ENCODE assay signal across 21 cellular contexts in the genomic region with DNA sequence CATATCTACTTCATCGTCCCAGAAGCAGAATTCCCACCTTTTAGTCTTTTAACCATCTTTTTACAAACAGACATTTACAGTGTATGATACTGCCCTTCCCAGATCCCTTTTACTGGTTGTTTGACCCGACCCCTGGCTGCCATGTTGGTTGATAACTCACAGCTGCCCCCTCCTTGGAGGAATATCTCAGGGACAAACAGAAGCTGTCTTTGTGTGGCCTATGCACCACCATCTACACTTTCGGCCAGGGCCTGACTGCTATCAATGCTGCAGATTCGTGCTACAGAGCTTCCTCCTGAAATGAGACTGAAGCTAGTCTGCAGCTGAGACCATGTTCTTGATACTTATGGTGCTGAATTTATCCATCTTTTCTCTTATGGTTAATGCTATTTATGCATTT. TPM values are rescaled to one million over a fixed set of nuclear protein-coding genes. Genes with fewer than 3 reads are reported as not detected.
DNase-seq lines count a peak whose midpoint lies in the region; ATAC-seq and TF ChIP-seq lines count a peak whose summit lies in the region.
"Had no signal": no experiment of that assay in that cellular context is flagged by ENCODE, and none has a peak within 500 bp of the region (broad histone marks: within the 10 kb centered on the region; RNA-seq: fewer than 3 reads in every experiment).

No MANE protein-coding gene starts in this region.

- no peak for TF ChIP-seq CTCF in IMR-90 (conservative IDR thresholded peaks at IDR 0.05; ENCODE audit: low read depth, low read length)

- no peaks in the 10 kb centered on the region for H3K27me3 ChIP-seq in ACC112 (ENCODE audit: insufficient read depth, low read length)
- no peaks in the 10 kb centered on the region for H3K27me3 ChIP-seq in IMR-90 (ENCODE audit: control insufficient read depth, insufficient read depth, low read length)

- no peak overlapping the region for H4K91ac ChIP-seq in IMR-90 (ENCODE audit: insufficient read depth, low read depth, low read length)

- POLR2A ChIA-PET in IMR-90 (lab: Charles Lee; ENCODE audit: unreplicated experiment) = no interaction called here

- H3K9me1 ChIP-seq in IMR-90 (ENCODE audit: insufficient read depth, low read length) = no peaks in the 10 kb centered on the region

- ATAC-seq in IMR-90 (ENCODE audit: low read depth) (peak; percentile 42; the same call in 1 of the 2 replicates), HG03469 (IDR thresholded peaks at IDR 0.05; ENCODE audit: unreplicated experiment) (no peak), HG02610 (IDR thresholded peaks at IDR 0.05; ENCODE audit: unreplicated experiment) (no peak)
- ATAC-seq in activated T-helper 17 cell treated with anti-CD3 and anti-CD28 coated beads, Interleukin-2, amount 50 U/mL, for 72 hours (replicated peaks) = no peak
- ATAC-seq: esophagus mucosa; stimulated activated effector memory CD8-positive, alpha-beta T cell treated with anti-CD3 and anti-CD28 coated beads, Interleukin-12 subunit alpha, Interleukin-12 subunit beta, amount 100 ng/mL, for 72 hours had no signal

- H2AK5ac ChIP-seq in IMR-90 (ENCODE audit: low read depth, low read length) = no peak overlapping the region

- H3K4me1 ChIP-seq in ACC112 (ENCODE audit: control insufficient read depth, insufficient read depth, low read length, unreplicated experiment) (no peaks in the 10 kb centered on the region), IMR-90 (ENCODE audit: control insufficient read depth, insufficient read depth, low read length) (no peaks in the 10 kb centered on the region; the same call in 1 of the 2 replicates)
- H3K4me1 ChIP-seq: Caco-2 had no signal

- H2BK20ac ChIP-seq in IMR-90 (ENCODE audit: low read depth, low read length) = no peak overlapping the region

- 0 out of 2 replicates have a peak overlapping the region, but pooled peaks have one; percentile 4 for H2BK120ac ChIP-seq in IMR-90 (ENCODE audit: low read depth, low read length)

- peaks cover 3% of the 10 kb centered on the region for H3K27me3 Mint-ChIP-seq in activated T-helper 17 cell treated with anti-CD3 and anti-CD28 coated beads, Interleukin-2, amount 50 U/mL, for 72 hours

- H3K79me2 ChIP-seq in ACC112 (ENCODE audit: control insufficient read depth, insufficient read depth, low read length, unreplicated experiment) = no peaks in the 10 kb centered on the region

- H2AFZ ChIP-seq in ACC112 (ENCODE audit: low read length, unreplicated experiment) (peak overlapping the region; percentile 82), IMR-90 (replicated peaks; ENCODE audit: low read length, poor library complexity) (peak overlapping the region; percentile 64)

- H3K4me3 ChIP-seq in ACC112 (ENCODE audit: low read depth, low read length) (0 out of 2 replicates have a peak overlapping the region, but pooled peaks have one; percentile 5), IMR-90 (ENCODE audit: insufficient read depth, low read depth, low read length) (peak overlapping the region; percentile 9; the same call in 1 of the 2 replicates)

- H3K4ac ChIP-seq in IMR-90 (ENCODE audit: low read depth, low read length) = no peak overlapping the region

- H3K4me2 ChIP-seq in IMR-90 (ENCODE audit: low read depth, low read length) = peak overlapping the region; percentile 60

- no peak for DNase-seq in IMR-90
- DNase-seq in left kidney (ENCODE audit: low read depth, low spot score) = peak; percentile 10
- no peak for DNase-seq in NCI-H1048 (lab: John Stamatoyannopoulos, UW)
- DNase-seq in EL = no peak
- DNase-seq: Caco-2, dermis blood vessel endothelial cell, GF-D8, MV-4-11, NCI-H82, nephron progenitor cell, SHP77 treated with DMSO at 0.1 percent for 48 hours, trophoblast cell had no signal

- H3K23ac ChIP-seq in IMR-90 (ENCODE audit: low read depth, low read length) = no peak overlapping the region

- no peak for TF ChIP-seq RAD21 in IMR-90 (IDR thresholded peaks at IDR 0.05; ENCODE audit: low read length)

- in situ Hi-C loops in IMR-90 (cut with MboI; ENCODE audit: low sequenced_read_pairs) = loop anchor here (10.0 kb wide), 1 partner anchor 712 kb away; no protein-coding TSS in a partner anchor

- no peaks in the 10 kb centered on the region for H3K36me3 ChIP-seq in ACC112 (ENCODE audit: insufficient read depth, low read length)
- no peaks in the 10 kb centered on the region for H3K36me3 ChIP-seq in IMR-90 (ENCODE audit: control insufficient read depth, insufficient read depth, low read length)

- no peak overlapping the region for H3K27ac ChIP-seq in ACC112 (ENCODE audit: low read depth, low read length)
- H3K27ac ChIP-seq in IMR-90 (ENCODE audit: insufficient read depth, low read length) = no peak overlapping the region

- 37% methylated on average over 3 of the region's 4 CpGs; no CpG with 5 or more reads in 1 of the 2 experiments for WGBS in IMR-90 (ENCODE audit: extremely low coverage in 2 of 2, insufficient read length in 1 of 2), 2 experiments

- no peak overlapping the region for H2BK5ac ChIP-seq in IMR-90 (ENCODE audit: low read depth, low read length, poor library complexity, severe bottlenecking)

- H4K5ac ChIP-seq in IMR-90 (ENCODE audit: low read depth, low read length) = peak overlapping the region; percentile 5; the same call in 1 of the 2 replicates

- H4K20me1 ChIP-seq in IMR-90 (ENCODE audit: insufficient read depth, low read length) = no peaks in the 10 kb centered on the region

- CTCF ChIA-PET in IMR-90 (lab: Yijun Ruan, JAX) = interaction anchor here (0.6 kb wide), 1 partner anchor 711 kb away, joined by 3 read pairs; no protein-coding TSS in a partner anchor

- H3K36me3 Mint-ChIP-seq in activated T-helper 17 cell treated with anti-CD3 and anti-CD28 coated beads, Interleukin-2, amount 50 U/mL, for 72 hours (ENCODE audit: low read depth) = no peaks in the 10 kb centered on the region
- H3K36me3 Mint-ChIP-seq: stimulated activated effector memory CD8-positive, alpha-beta T cell treated with anti-CD3 and anti-CD28 coated beads, Interleukin-12 subunit alpha, Interleukin-12 subunit beta, amount 100 ng/mL, for 72 hours had no signal

- no peak for TF ChIP-seq POLR2A in IMR-90 (IDR thresholded peaks at IDR 0.05; ENCODE audit: low read depth, low read length)

- H3K18ac ChIP-seq in IMR-90 (ENCODE audit: low read depth, low read length) = no peak overlapping the region

- no peak overlapping the region for H3K4me3 Mint-ChIP-seq in activated T-helper 17 cell treated with anti-CD3 and anti-CD28 coated beads, Interleukin-2, amount 50 U/mL, for 72 hours
- H3K4me3 Mint-ChIP-seq: nephron progenitor cell; stimulated activated effector memory CD8-positive, alpha-beta T cell treated with anti-CD3 and anti-CD28 coated beads, Interleukin-12 subunit alpha, Interleukin-12 subunit beta, amount 100 ng/mL, for 72 hours had no signal

- no TSS peak for BruUV-seq in IMR-90 (replicated peaks; lab: Mats Ljungman, UMichigan)

- H2BK15ac ChIP-seq in IMR-90 (ENCODE audit: low read depth, low read length) = no peak overlapping the region

- no peaks in the 10 kb centered on the region for H3K9me3 ChIP-seq in IMR-90 (ENCODE audit: control insufficient read depth, insufficient read depth, low read length)
- H3K9me3 ChIP-seq: Caco-2 had no signal

- no peaks in the 10 kb centered on the region for H3K9me3 Mint-ChIP-seq in activated T-helper 17 cell treated with anti-CD3 and anti-CD28 coated beads, Interleukin-2, amount 50 U/mL, for 72 hours
- H3K9me3 Mint-ChIP-seq: stimulated activated effector memory CD8-positive, alpha-beta T cell treated with anti-CD3 and anti-CD28 coated beads, Interleukin-12 subunit alpha, Interleukin-12 subunit beta, amount 100 ng/mL, for 72 hours had no signal

- peak overlapping the region; percentile 3 for H3K27ac Mint-ChIP-seq in activated T-helper 17 cell treated with anti-CD3 and anti-CD28 coated beads, Interleukin-2, amount 50 U/mL, for 72 hours
- H3K27ac Mint-ChIP-seq: nephron progenitor cell; stimulated activated effector memory CD8-positive, alpha-beta T cell treated with anti-CD3 and anti-CD28 coated beads, Interleukin-12 subunit alpha, Interleukin-12 subunit beta, amount 100 ng/mL, for 72 hours had no signal

- dilution Hi-C loops in IMR-90 (cut with HindIII; ENCODE audit: low sequenced_read_pairs, unreplicated experiment) = no loop called here

- intact Hi-C loops in IMR-90 (cut with micrococcal nuclease) = no loop called here

- no peak overlapping the region for H3K14ac ChIP-seq in IMR-90 (replicated peaks; ENCODE audit: low read depth, low read length)

- peak overlapping the region in 1 of 2 experiments; percentile 34; a peak in 1 of 4 replicates for H4K8ac ChIP-seq in IMR-90 (ENCODE audit: low read depth in 2 of 2, low read length in 2 of 2)

- H3K56ac ChIP-seq in IMR-90 (ENCODE audit: extremely low read depth, insufficient read depth, low read length) = no peak overlapping the region

- H3K9ac ChIP-seq in IMR-90 (ENCODE audit: low read depth, low read length) = no peak overlapping the region

- H3K4me1 Mint-ChIP-seq in activated T-helper 17 cell treated with anti-CD3 and anti-CD28 coated beads, Interleukin-2, amount 50 U/mL, for 72 hours = no peaks in the 10 kb centered on the region

- H3K79me1 ChIP-seq in IMR-90 (ENCODE audit: low read depth in 1 of 2, low read length in 2 of 2) = no peaks in the 10 kb centered on the region

- no peak overlapping the region for H2AK9ac ChIP-seq in IMR-90 (replicated peaks; ENCODE audit: low read depth, low read length, poor library complexity)

TF ChIP-seq in IMR-90, 13 proteins besides CTCF, POLR2A, EP300 and RAD21 (continues in another document):
- TF ChIP-seq FOS (IDR thresholded peaks at IDR 0.05; ENCODE audit: low read depth, low read length) (no peak), CEBPB (IDR thresholded peaks at IDR 0.05; ENCODE audit: low read depth, low read length) (no peak)

RNA-seq across cellular contexts. Expression of gene POLQ, which starts 6.6 kb away (rescaled TPM):
- total RNA-seq in IMR-90 (2012; rRNA removed) = 5.0 and 7.5 TPM in 2 replicates
- 1.7 and 1.8 TPM in 2 replicates for polyA plus RNA-seq in IMR-90 (2012; rRNA removed)
- 0.11 and 0.22 TPM in 2 replicates for polyA plus RNA-seq in IMR-90 (2012; cell fraction: cytosol; rRNA removed)
- polyA plus RNA-seq in IMR-90 (2012; cell fraction: nucleus; rRNA removed; ENCODE audit: low replicate concordance) = 0.33 and 3.6 TPM in 2 replicates
- 10 to 100 TPM; 11.8 to 19.0 TPM for total RNA-seq in activated T-helper 17 cell treated with anti-CD3 and anti-CD28 coated beads, Interleukin-2, amount 50 U/mL, for 72 hours

RNA-seq across cellular contexts. Expression of gene ARGFX, which starts 15.4 kb away (rescaled TPM):
- not detected in 2 replicates for total RNA-seq in IMR-90 (2012; rRNA removed)
- not detected in 2 replicates for polyA plus RNA-seq in IMR-90 (2012; rRNA removed)
- not detected in 2 replicates for polyA plus RNA-seq in IMR-90 (2012; cell fraction: cytosol; rRNA removed)
- not detected in 2 replicates for polyA plus RNA-seq in IMR-90 (2012; cell fraction: nucleus; rRNA removed; ENCODE audit: low replicate concordance)
- total RNA-seq in activated T-helper 17 cell treated with anti-CD3 and anti-CD28 coated beads, Interleukin-2, amount 50 U/mL, for 72 hours = not detected
- total RNA-seq: activated CD8-positive, alpha-beta memory T cell treated with anti-CD3 and anti-CD28 coated beads for 36 hours; Caco-2; dermis blood vessel endothelial cell; esophagus mucosa; HT-29; lower leg skin had no signal

RNA-seq across cellular contexts. Expression of gene FBXO40, which starts 40.8 kb away (rescaled TPM):
- not detected in 2 replicates for total RNA-seq in IMR-90 (2012; rRNA removed)
- not detected in 2 replicates for polyA plus RNA-seq in IMR-90 (2012; rRNA removed)
- polyA plus RNA-seq in IMR-90 (2012; cell fraction: cytosol; rRNA removed) = not detected in 2 replicates
- not detected in 2 replicates for polyA plus RNA-seq in IMR-90 (2012; cell fraction: nucleus; rRNA removed; ENCODE audit: low replicate concordance)
- not detected for total RNA-seq in activated T-helper 17 cell treated with anti-CD3 and anti-CD28 coated beads, Interleukin-2, amount 50 U/mL, for 72 hours
- total RNA-seq: activated CD8-positive, alpha-beta memory T cell treated with anti-CD3 and anti-CD28 coated beads for 36 hours; Caco-2; dermis blood vessel endothelial cell; esophagus mucosa; HT-29; lower leg skin had no signal
